12 cellular contexts compared by ENCODE assay signal in the genomic region with DNA sequence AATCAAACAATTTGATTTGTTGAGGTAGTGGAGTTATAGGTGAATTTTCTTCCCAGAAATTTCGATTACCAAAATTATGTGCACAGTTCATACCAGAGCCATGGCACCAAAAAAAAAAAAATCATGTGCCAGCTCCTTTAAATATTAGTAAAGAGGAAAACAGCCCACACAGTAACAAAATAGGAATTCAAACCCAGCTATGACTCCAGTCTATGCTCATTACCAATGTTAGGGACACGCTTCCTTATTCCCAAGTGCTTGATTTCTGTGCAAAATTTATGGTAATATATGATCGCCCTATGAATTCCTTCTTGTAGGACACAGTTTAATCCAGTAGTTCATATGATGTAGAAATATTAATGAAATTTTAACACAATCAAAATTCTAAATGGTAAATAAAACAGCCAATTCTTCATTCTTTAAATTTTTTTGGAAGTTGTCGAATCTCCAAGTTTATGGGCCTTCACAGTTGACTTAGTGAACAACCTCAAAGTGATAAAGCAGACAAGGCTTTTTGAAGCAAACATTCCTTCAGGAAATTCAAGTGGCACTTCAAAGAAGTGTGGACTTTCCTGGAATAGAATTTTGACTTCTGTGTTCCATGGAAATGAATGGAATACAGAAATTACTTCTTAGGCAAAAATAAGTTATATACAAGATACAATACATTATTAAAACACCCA. TPM values are rescaled to one million over a fixed set of nuclear protein-coding genes. Genes with fewer than 3 reads are reported as not detected.
DNase-seq lines count a peak whose midpoint lies in the region; ATAC-seq and TF ChIP-seq lines count a peak whose summit lies in the region.
"Had no signal": no experiment of that assay in that cellular context is flagged by ENCODE, and none has a peak within 500 bp of the region (broad histone marks: within the 10 kb centered on the region; RNA-seq: fewer than 3 reads in every experiment).

No MANE protein-coding gene starts in this region.

- H3K4me3 Mint-ChIP-seq in nephron progenitor cell, result peak overlapping the region; percentile 94

- H3K36me3 Mint-ChIP-seq in nephron progenitor cell (ENCODE audit: low read depth), result peaks cover 50% of the 10 kb centered on the region

- ATAC-seq in HG02610 (IDR thresholded peaks at IDR 0.05; ENCODE audit: unreplicated experiment), result no peak
- ATAC-seq in GM21737 (IDR thresholded peaks at IDR 0.05; ENCODE audit: unreplicated experiment), result no peak
- ATAC-seq in GM18868 (IDR thresholded peaks at IDR 0.05; ENCODE audit: unreplicated experiment), result no peak

- H3K36me3 ChIP-seq in BJ (ENCODE audit: control insufficient read depth, insufficient read depth, low read length) (peaks cover 1% of the 10 kb centered on the region; the same call in 1 of the 2 replicates), colonic mucosa (no peaks in the 10 kb centered on the region)

- in situ Hi-C loops in GM13976 (cut with MboI; ENCODE audit: low sequenced_read_pairs, unreplicated experiment), result loop anchor here (25.0 kb wide), 1 partner anchor 612 kb away; no protein-coding TSS in a partner anchor

- intact Hi-C loops in colonic mucosa (cut with DNase I), result no loop called here

- POLR2A ChIA-PET in BJ (lab: Charles Lee), result interaction anchor here (0.7 kb wide), 1 partner anchor 42 kb away, joined by 4 read pairs; no protein-coding TSS in a partner anchor

- CTCF ChIA-PET in BJ (lab: Yijun Ruan, JAX), result no interaction called here

- no peaks in the 10 kb centered on the region for H3K27me3 ChIP-seq in BJ (ENCODE audit: control insufficient read depth, insufficient read depth, low read length)
- H3K27me3 ChIP-seq in colonic mucosa, result no peaks in the 10 kb centered on the region
- H3K27me3 ChIP-seq: testis had no signal

- peaks cover 3% of the 10 kb centered on the region for H3K27me3 Mint-ChIP-seq in nephron progenitor cell (ENCODE audit: low read depth, poor library complexity)

- H3K27ac ChIP-seq in colonic mucosa, result peak overlapping the region; percentile 58

- no peaks in the 10 kb centered on the region for H3K9me3 ChIP-seq in colonic mucosa
- H3K9me3 ChIP-seq: testis had no signal

- no peak overlapping the region for H3K9ac ChIP-seq in colonic mucosa (ENCODE audit: low read depth in 2 of 2, low read length in 2 of 2)

- DNase-seq in BJ (ENCODE audit: low read depth) (no peak), LNCaP clone FGC (ENCODE audit: low read depth) (no peak), colonic mucosa (no peak), nephron progenitor cell (no peak), GM13976 (ENCODE audit: low spot score) (no peak)
- DNase-seq: KG1, NCI-H748 treated with DMSO at 0.1 percent for 48 hours, testis had no signal

- H3K4me1 Mint-ChIP-seq in nephron progenitor cell, result peaks cover 65% of the 10 kb centered on the region

- H3K4me3 ChIP-seq in BJ (ENCODE audit: low read depth, low read length) (peak overlapping the region; percentile 75; the same call in 1 of the 2 replicates), LNCaP clone FGC (ENCODE audit: low read depth, low read length) (peak overlapping the region; percentile 32; the same call in 1 of the 2 replicates), colonic mucosa (no peak overlapping the region)

- no peak overlapping the region for H3K27ac Mint-ChIP-seq in nephron progenitor cell

- no peaks in the 10 kb centered on the region for H3K9me3 Mint-ChIP-seq in nephron progenitor cell
- H3K9me3 Mint-ChIP-seq: T-helper 2 cell treated with Interferon-gamma antibody and Interleukin-4, amounts not matched to agents 5 μg/mL and 100 μg/mL, for 36 hours had no signal

- H3K4me1 ChIP-seq in colonic mucosa, result peaks cover 11% of the 10 kb centered on the region

- no peak for TF ChIP-seq CTCF in BJ (IDR thresholded peaks at IDR 0.05; ENCODE audit: insufficient read depth, low read depth, low read length)
- TF ChIP-seq CTCF in LNCaP clone FGC (IDR thresholded peaks at IDR 0.05; ENCODE audit: control insufficient read depth, extremely low read depth, insufficient read depth), result no peak
- TF ChIP-seq CTCF in colonic mucosa (IDR thresholded peaks at IDR 0.05), result no peak
- no peak for TF ChIP-seq CTCF in nephron progenitor cell (IDR thresholded peaks at IDR 0.05)
- TF ChIP-seq CTCF in GM13976 (IDR thresholded peaks at IDR 0.05; ENCODE audit: borderline replicate concordance, control extremely low read depth, extremely low read depth, insufficient read depth, missing control alignments), result no peak

RNA-seq across cellular contexts. Expression of gene TOR1AIP2, which starts 1.9 kb away (rescaled TPM):
- 17.4 and 33.4 TPM in 2 replicates for polyA plus RNA-seq in BJ (2011; rRNA removed)
- 66.7 and 68.8 TPM in 2 replicates for polyA minus RNA-seq in BJ (2011; rRNA and poly(A)+ RNA removed)
- total RNA-seq in colonic mucosa, result 10 to 100 TPM; 66.8 to 76.9 TPM

RNA-seq across cellular contexts. Expression of gene TOR1AIP1, which starts 6.3 kb away (rescaled TPM):
- polyA plus RNA-seq in BJ (2011; rRNA removed), result 16.4 and 35.1 TPM in 2 replicates
- polyA minus RNA-seq in BJ (2011; rRNA and poly(A)+ RNA removed), result 12.9 and 13.5 TPM in 2 replicates
- 10 to 100 TPM; 19.3 to 29.7 TPM for total RNA-seq in colonic mucosa
